Comparison of ENCODE assay signal across 8 cellular contexts in the genomic region with DNA sequence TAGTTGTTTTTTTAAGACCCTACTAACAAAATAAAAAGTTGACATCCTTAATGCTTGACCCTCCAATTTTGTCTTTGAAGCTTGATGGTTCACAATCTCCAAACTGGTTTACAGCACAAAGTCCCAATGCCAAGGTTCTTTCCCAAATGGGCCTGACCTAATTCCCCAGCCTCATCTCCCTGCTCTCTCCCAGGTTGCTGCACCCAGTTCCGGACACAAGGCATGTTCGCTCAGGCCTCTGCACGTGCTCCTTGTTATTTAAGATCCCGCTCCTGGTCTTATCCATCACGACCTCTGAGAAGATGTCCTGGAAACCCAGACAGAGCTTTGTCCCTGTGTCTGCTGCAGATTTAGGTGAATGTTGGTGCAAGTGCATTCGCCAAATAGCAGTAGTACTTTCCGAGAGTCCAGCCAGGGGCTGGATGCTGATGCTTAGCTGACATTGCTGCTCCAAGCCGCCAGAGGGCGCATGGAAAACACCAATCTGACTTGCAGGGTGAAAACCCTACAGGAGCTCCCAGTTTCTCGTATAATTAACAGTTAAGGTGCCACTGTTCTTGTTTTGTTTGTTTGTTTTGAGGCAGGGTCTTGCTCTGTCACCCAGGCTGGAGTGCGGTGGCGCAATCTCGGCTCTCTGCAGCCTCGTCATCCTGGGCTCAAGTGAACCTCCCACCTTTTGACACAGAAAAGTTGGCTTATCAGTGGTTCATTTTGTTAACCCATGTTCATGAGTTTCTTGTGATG. TPM values are rescaled to one million over a fixed set of nuclear protein-coding genes. Genes with fewer than 3 reads are reported as not detected.
DNase-seq lines count a peak whose midpoint lies in the region; ATAC-seq and TF ChIP-seq lines count a peak whose summit lies in the region.

No MANE protein-coding gene starts in this region.

- H3K4me1 Mint-ChIP-seq in activated CD8-positive, alpha-beta memory T cell treated with anti-CD3 and anti-CD28 coated beads, Interleukin-2, amount 10 ng/mL, durations not matched to agents 7 days and 5 days, result peaks cover 16% of the 10 kb centered on the region
- peaks cover 2% of the 10 kb centered on the region for H3K4me1 Mint-ChIP-seq in endothelial cell (ENCODE audit: unreplicated experiment)

- no peaks in the 10 kb centered on the region for H3K27me3 Mint-ChIP-seq in activated CD8-positive, alpha-beta memory T cell treated with anti-CD3 and anti-CD28 coated beads, Interleukin-2, amount 10 ng/mL, durations not matched to agents 7 days and 5 days
- peaks cover 5% of the 10 kb centered on the region for H3K27me3 Mint-ChIP-seq in endothelial cell (ENCODE audit: unreplicated experiment)

- H3K36me3 Mint-ChIP-seq in activated CD8-positive, alpha-beta memory T cell treated with anti-CD3 and anti-CD28 coated beads, Interleukin-2, amount 10 ng/mL, durations not matched to agents 7 days and 5 days, result no peaks in the 10 kb centered on the region
- H3K36me3 Mint-ChIP-seq in endothelial cell (ENCODE audit: low read depth, unreplicated experiment), result no peaks in the 10 kb centered on the region

- ATAC-seq in HG03045 (IDR thresholded peaks at IDR 0.05; ENCODE audit: unreplicated experiment) (peak; percentile 52), GM21367 (IDR thresholded peaks at IDR 0.05; ENCODE audit: unreplicated experiment) (no peak)
- peak; percentile 76 for ATAC-seq in activated CD8-positive, alpha-beta memory T cell treated with anti-CD3 and anti-CD28 coated beads, Interleukin-2, amount 10 ng/mL, durations not matched to agents 7 days and 5 days

- peak; percentile 97 for TF ChIP-seq CTCF in endothelial cell (IDR thresholded peaks at IDR 0.05; ENCODE audit: unreplicated experiment)

- CTCF ChIA-PET in activated CD8-positive, alpha-beta memory T cell treated with anti-CD3 and anti-CD28 coated beads, Interleukin-2, amount 10 ng/mL, durations not matched to agents 7 days and 5 days (lab: Charles Lee), result interaction anchor here (0.6 to 8.6 kb wide), 45 partner anchors 8 to 338 kb away, joined by 3 to 274 read pairs (median 5); a partner anchor contains a TSS

- H3K4me3 Mint-ChIP-seq in activated CD8-positive, alpha-beta memory T cell treated with anti-CD3 and anti-CD28 coated beads, Interleukin-2, amount 10 ng/mL, durations not matched to agents 7 days and 5 days, result no peak overlapping the region
- no peak overlapping the region for H3K4me3 Mint-ChIP-seq in endothelial cell (ENCODE audit: unreplicated experiment)

- DNase-seq in COLO668 (lab: John Stamatoyannopoulos, UW; ENCODE audit: unreplicated experiment) (peak; percentile 69), NOMO-1 treated with DMSO at 0.1 percent for 48 hours (lab: John Stamatoyannopoulos, UW; ENCODE audit: unreplicated experiment) (peak; percentile 68), endothelial cell (ENCODE audit: low spot score) (peak; percentile 77), mucosa of gallbladder (ENCODE audit: low spot score) (peak; percentile 81)
- peak; percentile 82 for DNase-seq in activated CD8-positive, alpha-beta memory T cell treated with anti-CD3 and anti-CD28 coated beads, Interleukin-2, amount 10 ng/mL, durations not matched to agents 7 days and 5 days
- peak; percentile 84 for DNase-seq in stimulated activated CD8-positive, alpha-beta memory T cell treated with anti-CD3 and anti-CD28 coated beads, Interleukin-4, amount 100 ng/mL, for 48 hours

- H3K27ac Mint-ChIP-seq in activated CD8-positive, alpha-beta memory T cell treated with anti-CD3 and anti-CD28 coated beads, Interleukin-2, amount 10 ng/mL, durations not matched to agents 7 days and 5 days, result no peak overlapping the region
- no peak overlapping the region for H3K27ac Mint-ChIP-seq in endothelial cell (ENCODE audit: unreplicated experiment)

- no peaks in the 10 kb centered on the region for H3K9me3 Mint-ChIP-seq in activated CD8-positive, alpha-beta memory T cell treated with anti-CD3 and anti-CD28 coated beads, Interleukin-2, amount 10 ng/mL, durations not matched to agents 7 days and 5 days (ENCODE audit: low read depth)
- no peaks in the 10 kb centered on the region for H3K9me3 Mint-ChIP-seq in endothelial cell (ENCODE audit: unreplicated experiment)

RNA-seq across cellular contexts. Expression of a gene that starts 18.5 kb away (rescaled TPM):
- under 1 TPM; 0.23 to 0.33 TPM for total RNA-seq in activated CD8-positive, alpha-beta memory T cell treated with anti-CD3 and anti-CD28 coated beads, Interleukin-2, amount 10 ng/mL, durations not matched to agents 7 days and 5 days
- total RNA-seq in endothelial cell (ENCODE audit: unreplicated experiment) (0.67 TPM), mucosa of gallbladder (1.6 TPM)

RNA-seq across cellular contexts. Expression of a gene that starts 32.2 kb away (rescaled TPM):
- total RNA-seq in activated CD8-positive, alpha-beta memory T cell treated with anti-CD3 and anti-CD28 coated beads, Interleukin-2, amount 10 ng/mL, durations not matched to agents 7 days and 5 days, result not detected
- total RNA-seq in endothelial cell (ENCODE audit: unreplicated experiment), result not detected
- not detected for total RNA-seq in mucosa of gallbladder

RNA-seq across cellular contexts. Expression of a gene that starts 57.6 kb away (rescaled TPM):
- 10 to 100 TPM; 11.0 to 11.2 TPM for total RNA-seq in activated CD8-positive, alpha-beta memory T cell treated with anti-CD3 and anti-CD28 coated beads, Interleukin-2, amount 10 ng/mL, durations not matched to agents 7 days and 5 days
- total RNA-seq in endothelial cell (ENCODE audit: unreplicated experiment) (9.6 TPM), mucosa of gallbladder (35.3 TPM)
